Comparison of ENCODE assay signal across 8 cellular contexts in the genomic region with DNA sequence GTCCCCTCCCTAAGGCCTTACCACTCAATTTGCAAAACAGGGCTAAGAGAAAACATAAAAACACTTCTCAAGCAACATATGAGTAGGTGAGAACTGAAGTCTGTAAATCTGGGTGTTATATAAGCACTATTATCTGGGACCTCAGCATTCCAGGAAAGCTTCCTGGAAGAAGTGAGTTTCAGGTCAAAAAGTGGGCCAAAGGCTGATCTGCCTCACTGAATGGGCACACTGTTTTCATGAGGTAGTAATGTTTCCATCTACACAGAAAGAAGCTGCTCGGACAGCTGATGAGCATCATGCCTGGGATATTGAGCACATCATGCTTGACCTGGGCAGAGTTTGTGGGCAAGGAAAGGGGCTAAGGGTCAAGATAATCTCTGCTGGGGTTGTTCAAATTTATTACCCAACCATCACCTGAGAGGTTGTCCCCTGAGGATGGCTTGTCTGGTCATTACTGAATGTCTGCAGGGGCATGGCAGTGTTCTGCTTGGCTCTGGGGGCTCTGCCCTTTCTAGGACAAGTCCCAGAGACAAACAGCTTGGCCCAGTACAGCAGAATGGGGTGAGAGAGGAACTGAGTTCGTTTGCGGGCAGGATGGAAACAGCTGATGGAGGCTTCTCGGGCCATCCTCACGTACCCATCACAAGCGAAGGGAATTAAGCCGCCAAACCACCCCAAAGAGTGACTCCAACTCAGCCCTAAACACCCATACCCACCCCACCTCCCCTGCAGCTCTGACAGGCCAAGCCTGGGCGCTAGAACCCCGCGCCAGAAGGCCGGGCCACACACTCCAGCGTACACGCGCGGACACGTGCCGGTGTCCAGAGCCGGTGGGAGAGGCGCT. TPM values are rescaled to one million over a fixed set of nuclear protein-coding genes. Genes with fewer than 3 reads are reported as not detected.
A peak's percentile ranks its signal among the peaks of the same experiment; 100 is the strongest.
DNase-seq lines count a peak whose midpoint lies in the region; ATAC-seq lines count a peak whose summit lies in the region.

No MANE protein-coding gene starts in this region.

- H3K4me1 ChIP-seq in skeletal muscle satellite cell (ENCODE audit: control insufficient read depth, insufficient read depth, low read length): peaks cover 34% of the 10 kb centered on the region

- ATAC-seq in Right ventricle myocardium superior (ENCODE audit: poor library complexity) (peak; percentile 59), GM21723 (IDR thresholded peaks at IDR 0.05; ENCODE audit: unreplicated experiment) (no peak)

- CTCF ChIA-PET in activated CD4-positive, alpha-beta T cell treated with anti-CD3 and anti-CD28 coated beads, Interleukin-2, amount 10 ng/mL, durations not matched to agents 7 days and 5 days (lab: Charles Lee): interaction anchor here (0.7 to 2.2 kb wide), 2 partner anchors 14 to 45 kb away, joined by 3 to 7 read pairs; no protein-coding TSS in a partner anchor

- H3K27me3 Mint-ChIP-seq in activated CD4-positive, alpha-beta T cell treated with anti-CD3 and anti-CD28 coated beads, Interleukin-2, amount 10 ng/mL, durations not matched to agents 7 days and 5 days: peaks cover 12% of the 10 kb centered on the region
- H3K27me3 Mint-ChIP-seq in T-helper 2 cell treated with Interferon-gamma antibody and Interleukin-4, amounts not matched to agents 5 μg/mL and 100 μg/mL, for 36 hours (ENCODE audit: low read depth): peaks cover 18% of the 10 kb centered on the region

- H3K4me3 ChIP-seq in skeletal muscle satellite cell (ENCODE audit: low read length): peak overlapping the region; percentile 91

- H3K27me3 ChIP-seq in skeletal muscle satellite cell (ENCODE audit: control insufficient read depth, insufficient read depth, low read length): no peaks in the 10 kb centered on the region

- peaks cover 51% of the 10 kb centered on the region for H3K4me1 Mint-ChIP-seq in activated CD4-positive, alpha-beta T cell treated with anti-CD3 and anti-CD28 coated beads, Interleukin-2, amount 10 ng/mL, durations not matched to agents 7 days and 5 days
- peaks cover 38% of the 10 kb centered on the region for H3K4me1 Mint-ChIP-seq in T-helper 2 cell treated with Interferon-gamma antibody and Interleukin-4, amounts not matched to agents 5 μg/mL and 100 μg/mL, for 36 hours (ENCODE audit: low read depth)

- peak overlapping the region; percentile 96 for H3K4me3 Mint-ChIP-seq in activated CD4-positive, alpha-beta T cell treated with anti-CD3 and anti-CD28 coated beads, Interleukin-2, amount 10 ng/mL, durations not matched to agents 7 days and 5 days
- H3K4me3 Mint-ChIP-seq in T-helper 2 cell treated with Interferon-gamma antibody and Interleukin-4, amounts not matched to agents 5 μg/mL and 100 μg/mL, for 36 hours: peak overlapping the region; percentile 75

- H3K9ac ChIP-seq in skeletal muscle satellite cell (ENCODE audit: low read depth, low read length): peak overlapping the region; percentile 94

- no peaks in the 10 kb centered on the region for H3K9me3 Mint-ChIP-seq in activated CD4-positive, alpha-beta T cell treated with anti-CD3 and anti-CD28 coated beads, Interleukin-2, amount 10 ng/mL, durations not matched to agents 7 days and 5 days
- H3K9me3 Mint-ChIP-seq in T-helper 2 cell treated with Interferon-gamma antibody and Interleukin-4, amounts not matched to agents 5 μg/mL and 100 μg/mL, for 36 hours: no peaks in the 10 kb centered on the region

- peak overlapping the region; percentile 84 for H3K27ac Mint-ChIP-seq in activated CD4-positive, alpha-beta T cell treated with anti-CD3 and anti-CD28 coated beads, Interleukin-2, amount 10 ng/mL, durations not matched to agents 7 days and 5 days
- H3K27ac Mint-ChIP-seq in T-helper 2 cell treated with Interferon-gamma antibody and Interleukin-4, amounts not matched to agents 5 μg/mL and 100 μg/mL, for 36 hours: peak overlapping the region; percentile 45

- DNase-seq in activated CD4-positive, alpha-beta T cell treated with anti-CD3 and anti-CD28 coated beads, Interleukin-2, amount 10 ng/mL, durations not matched to agents 7 days and 5 days: no peak
- DNase-seq in activated CD4-positive, alpha-beta T cell treated with anti-CD3 and anti-CD28 coated beads for 1 hour: no peak
- DNase-seq in T-helper 2 cell treated with Interferon-gamma antibody and Interleukin-4, amounts not matched to agents 5 μg/mL and 100 μg/mL, for 36 hours (ENCODE audit: low spot score): no peak
- no peak for DNase-seq in Right ventricle myocardium superior
- no peak for DNase-seq in GOT3 (lab: John Stamatoyannopoulos, UW)
- no peak for DNase-seq in NCI-H748 treated with DMSO at 0.1 percent for 48 hours (lab: John Stamatoyannopoulos, UW)

- peaks cover 6% of the 10 kb centered on the region for H3K36me3 Mint-ChIP-seq in activated CD4-positive, alpha-beta T cell treated with anti-CD3 and anti-CD28 coated beads, Interleukin-2, amount 10 ng/mL, durations not matched to agents 7 days and 5 days (ENCODE audit: low read depth)
- no peaks in the 10 kb centered on the region for H3K36me3 Mint-ChIP-seq in T-helper 2 cell treated with Interferon-gamma antibody and Interleukin-4, amounts not matched to agents 5 μg/mL and 100 μg/mL, for 36 hours (ENCODE audit: low read depth)

- POLR2A ChIA-PET in activated CD4-positive, alpha-beta T cell treated with anti-CD3 and anti-CD28 coated beads, Interleukin-2, amount 10 ng/mL, durations not matched to agents 7 days and 5 days (lab: Charles Lee): no interaction called here

- intact Hi-C loops in Right ventricle myocardium superior (cut with DNase I): loop anchor here (5.0 kb wide), 2 partner anchors 62 to 92 kb away; no protein-coding TSS in a partner anchor

- peak overlapping the region; percentile 82 for H3K4me2 ChIP-seq in skeletal muscle satellite cell (ENCODE audit: low read length)

- no peaks in the 10 kb centered on the region for H3K9me3 ChIP-seq in skeletal muscle satellite cell (replicated peaks; ENCODE audit: low read length)

- no peaks in the 10 kb centered on the region for H3K36me3 ChIP-seq in skeletal muscle satellite cell (ENCODE audit: insufficient read depth, low read length)

RNA-seq across cellular contexts. Expression of gene SYNJ2, which starts 1.2 kb away (rescaled TPM):
- 10 to 100 TPM; 35.8 to 39.0 TPM for total RNA-seq in activated CD4-positive, alpha-beta T cell treated with anti-CD3 and anti-CD28 coated beads, Interleukin-2, amount 10 ng/mL, durations not matched to agents 7 days and 5 days
- total RNA-seq in Right ventricle myocardium superior: 14.0 TPM
- total RNA-seq in skeletal muscle satellite cell (2012; rRNA removed): 23.6 and 32.5 TPM in 2 replicates
